1 cellular context compared by ENCODE assay signal in genomic region chr11:76745561-76746207, GRCh38.
TF ChIP-seq lines count a peak whose summit lies in the region.

No MANE protein-coding gene starts in this region.

TF ChIP-seq in HepG2, 621 proteins besides CTCF, POLR2A, EP300 and RAD21:
- TF ChIP-seq ZNF235 (CRISPR knock-in tag; IDR thresholded peaks at IDR 0.05; ENCODE audit: borderline replicate concordance): no peak
- TF ChIP-seq, protein P1, sequence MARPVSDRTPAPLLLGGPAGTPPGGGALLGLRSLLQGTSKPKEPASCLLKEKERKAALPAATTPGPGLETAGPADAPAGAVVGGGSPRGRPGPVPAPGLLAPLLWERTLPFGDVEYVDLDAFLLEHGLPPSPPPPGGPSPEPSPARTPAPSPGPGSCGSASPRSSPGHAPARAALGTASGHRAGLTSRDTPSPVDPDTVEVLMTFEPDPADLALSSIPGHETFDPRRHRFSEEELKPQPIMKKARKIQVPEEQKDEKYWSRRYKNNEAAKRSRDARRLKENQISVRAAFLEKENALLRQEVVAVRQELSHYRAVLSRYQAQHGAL (CRISPR knock-in tag; IDR thresholded peaks at IDR 0.05; ENCODE audit: not compliant biosample characterization): no peak
- TF ChIP-seq GABPA (IDR thresholded peaks at IDR 0.05; ENCODE audit: low read depth, low read length): no peak
- no peak for TF ChIP-seq GABPA (CRISPR knock-in tag; IDR thresholded peaks at IDR 0.05; ENCODE audit: low read depth)
- no peak for TF ChIP-seq SNAPC2 (CRISPR knock-in tag; IDR thresholded peaks at IDR 0.05)
- TF ChIP-seq, protein P2, sequence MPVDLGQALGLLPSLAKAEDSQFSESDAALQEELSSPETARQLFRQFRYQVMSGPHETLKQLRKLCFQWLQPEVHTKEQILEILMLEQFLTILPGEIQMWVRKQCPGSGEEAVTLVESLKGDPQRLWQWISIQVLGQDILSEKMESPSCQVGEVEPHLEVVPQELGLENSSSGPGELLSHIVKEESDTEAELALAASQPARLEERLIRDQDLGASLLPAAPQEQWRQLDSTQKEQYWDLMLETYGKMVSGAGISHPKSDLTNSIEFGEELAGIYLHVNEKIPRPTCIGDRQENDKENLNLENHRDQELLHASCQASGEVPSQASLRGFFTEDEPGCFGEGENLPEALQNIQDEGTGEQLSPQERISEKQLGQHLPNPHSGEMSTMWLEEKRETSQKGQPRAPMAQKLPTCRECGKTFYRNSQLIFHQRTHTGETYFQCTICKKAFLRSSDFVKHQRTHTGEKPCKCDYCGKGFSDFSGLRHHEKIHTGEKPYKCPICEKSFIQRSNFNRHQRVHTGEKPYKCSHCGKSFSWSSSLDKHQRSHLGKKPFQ (CRISPR knock-in tag; IDR thresholded peaks at IDR 0.05; ENCODE audit: insufficient replicate concordance): no peak
- TF ChIP-seq ARID4A (CRISPR knock-in tag; IDR thresholded peaks at IDR 0.05; ENCODE audit: borderline replicate concordance): no peak
- no peak for TF ChIP-seq HNRNPLL (IDR thresholded peaks at IDR 0.05; ENCODE audit: low read depth, low read length, poor library complexity, severe bottlenecking)
- TF ChIP-seq ZBTB20 (CRISPR knock-in tag; IDR thresholded peaks at IDR 0.05; ENCODE audit: borderline replicate concordance, low read depth): no peak
- TF ChIP-seq ZBTB44 (CRISPR knock-in tag; IDR thresholded peaks at IDR 0.05): no peak
- no peak for TF ChIP-seq NCOR1 (IDR thresholded peaks at IDR 0.05; ENCODE audit: borderline replicate concordance, low read length)
